ENCODE assay signal across 1 cellular context in the genomic region with DNA sequence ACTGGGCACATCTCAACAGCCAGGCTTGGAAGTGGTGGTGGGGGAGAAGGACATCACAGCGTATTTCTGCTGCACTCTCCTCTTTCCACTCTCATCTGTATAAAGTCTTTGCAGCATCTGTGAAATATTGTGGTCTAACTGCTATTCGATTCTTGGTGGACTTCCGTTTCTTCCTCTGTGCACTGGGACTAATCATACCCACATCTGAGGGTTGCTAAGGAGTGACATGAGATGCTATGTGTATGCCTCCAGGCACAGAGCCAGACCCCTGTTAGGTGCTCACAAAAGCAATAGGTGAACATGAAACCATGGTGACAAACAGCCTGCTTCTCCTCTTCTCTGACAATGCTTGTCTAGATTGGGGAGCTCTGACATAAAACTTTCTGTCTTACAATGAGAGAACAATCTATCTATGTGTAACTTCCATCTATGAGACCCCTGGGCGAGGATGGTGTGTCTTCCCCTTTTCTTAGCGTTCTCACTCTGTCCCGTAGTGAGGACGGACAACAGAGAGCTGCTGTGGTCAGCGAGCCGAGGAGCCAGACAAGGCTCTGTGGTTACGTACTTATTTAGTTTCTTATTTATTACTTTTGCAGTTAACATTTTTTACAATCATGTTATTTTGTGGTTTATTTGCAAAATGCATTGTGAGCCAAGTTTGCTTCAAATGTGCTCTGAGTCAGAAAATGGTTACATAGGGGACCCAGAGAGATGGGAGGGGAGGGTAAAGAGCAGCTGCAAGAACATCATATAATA.
TF ChIP-seq lines count a peak whose summit lies in the region.

No MANE protein-coding gene starts in this region.

TF ChIP-seq in HepG2, 621 proteins besides CTCF, POLR2A, EP300 and RAD21 (continued from another document):
- TF ChIP-seq, protein P1, sequence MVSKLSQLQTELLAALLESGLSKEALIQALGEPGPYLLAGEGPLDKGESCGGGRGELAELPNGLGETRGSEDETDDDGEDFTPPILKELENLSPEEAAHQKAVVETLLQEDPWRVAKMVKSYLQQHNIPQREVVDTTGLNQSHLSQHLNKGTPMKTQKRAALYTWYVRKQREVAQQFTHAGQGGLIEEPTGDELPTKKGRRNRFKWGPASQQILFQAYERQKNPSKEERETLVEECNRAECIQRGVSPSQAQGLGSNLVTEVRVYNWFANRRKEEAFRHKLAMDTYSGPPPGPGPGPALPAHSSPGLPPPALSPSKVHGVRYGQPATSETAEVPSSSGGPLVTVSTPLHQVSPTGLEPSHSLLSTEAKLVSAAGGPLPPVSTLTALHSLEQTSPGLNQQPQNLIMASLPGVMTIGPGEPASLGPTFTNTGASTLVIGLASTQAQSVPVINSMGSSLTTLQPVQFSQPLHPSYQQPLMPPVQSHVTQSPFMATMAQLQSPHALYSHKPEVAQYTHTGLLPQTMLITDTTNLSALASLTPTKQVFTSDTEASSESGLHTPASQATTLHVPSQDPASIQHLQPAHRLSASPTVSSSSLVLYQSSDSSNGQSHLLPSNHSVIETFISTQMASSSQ (IDR thresholded peaks at IDR 0.05; ENCODE audit: low read depth): no peak
- TF ChIP-seq, protein P1 (CRISPR knock-in tag; IDR thresholded peaks at IDR 0.05; ENCODE audit: borderline replicate concordance): no peak
- no peak for TF ChIP-seq ZNF703 (CRISPR knock-in tag; IDR thresholded peaks at IDR 0.05; ENCODE audit: borderline replicate concordance)
- no peak for TF ChIP-seq ZNF496 (CRISPR knock-in tag; IDR thresholded peaks at IDR 0.05; ENCODE audit: insufficient replicate concordance)
- TF ChIP-seq HOXD1 (CRISPR knock-in tag; IDR thresholded peaks at IDR 0.05): no peak
- no peak for TF ChIP-seq NONO (IDR thresholded peaks at IDR 0.05)
- no peak for TF ChIP-seq NONO (CRISPR knock-in tag; conservative IDR thresholded peaks at IDR 0.05)
- TF ChIP-seq ZNF777 (CRISPR knock-in tag; IDR thresholded peaks at IDR 0.05): no peak
- no peak for TF ChIP-seq CREB1 (IDR thresholded peaks at IDR 0.05)
- TF ChIP-seq CREB1 (CRISPR knock-in tag; IDR thresholded peaks at IDR 0.05): no peak
- no peak for TF ChIP-seq ERF (CRISPR knock-in tag; IDR thresholded peaks at IDR 0.05)
TF ChIP-seq in HepG2: peak in this region for 0.
